Comparison of ENCODE assay signal across 8 cellular contexts in the genomic region with DNA sequence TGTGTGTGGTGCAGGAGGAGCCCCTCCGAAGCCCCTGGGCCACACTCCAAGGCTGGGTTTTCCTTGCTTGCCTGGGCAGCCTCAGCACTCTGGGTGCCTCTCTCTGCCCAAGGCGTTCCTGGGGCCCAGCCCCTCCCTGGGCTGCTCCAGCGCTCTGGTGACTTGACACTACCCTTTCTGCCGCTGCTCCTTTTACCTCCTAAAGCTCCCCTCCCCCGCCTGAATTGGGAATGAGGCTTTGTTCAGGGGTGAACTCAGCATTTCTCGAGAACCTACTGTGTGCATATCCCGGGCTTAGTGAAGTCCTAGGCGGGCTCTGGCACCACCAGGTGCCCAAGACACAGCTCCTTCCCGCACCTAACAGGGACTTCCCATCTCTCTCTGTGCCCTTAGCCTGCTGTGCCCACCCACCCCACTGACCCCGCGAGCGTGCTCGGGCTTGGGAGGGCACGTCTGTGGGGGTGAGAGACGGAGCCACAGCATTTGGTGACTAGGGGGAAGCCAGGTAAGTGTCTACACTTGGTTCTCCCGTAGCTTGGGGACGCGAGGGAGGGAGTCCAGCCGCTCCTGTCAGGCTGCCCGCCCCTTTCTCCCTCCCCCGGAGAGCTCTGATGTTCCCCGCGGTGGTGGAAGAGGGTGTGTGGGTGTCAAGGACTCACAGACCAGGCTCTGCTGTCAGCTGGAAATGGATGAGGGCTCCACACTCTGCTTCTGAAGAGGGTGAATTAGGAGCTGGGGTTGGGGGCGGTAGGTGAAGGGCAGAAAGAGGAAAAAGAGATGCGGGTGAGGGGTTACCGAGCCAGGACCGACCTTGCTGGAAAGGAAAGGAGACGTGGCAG. TPM values are rescaled to one million over a fixed set of nuclear protein-coding genes. Genes with fewer than 3 reads are reported as not detected.
DNase-seq lines count a peak whose midpoint lies in the region; ATAC-seq, FAIRE-seq and TF ChIP-seq lines count a peak whose summit lies in the region.

No MANE protein-coding gene starts in this region.

- H3K27me3 ChIP-seq in astrocyte (ENCODE audit: insufficient read depth, low read length) = peaks cover 49% of the 10 kb centered on the region
- H3K27me3 ChIP-seq in gastrocnemius medialis = peaks cover 20 to 28% (median 24%) of the 10 kb centered on the region in 3 donors

- in situ Hi-C loops in gastrocnemius medialis (cut with MboI; ENCODE audit: low sequenced_read_pairs in 4 of 4) = no loop called here

- H3K4me1 ChIP-seq in astrocyte (ENCODE audit: insufficient read depth, low read length) (peaks cover 25% of the 10 kb centered on the region), gastrocnemius medialis (peaks cover 14 to 23% of the 10 kb centered on the region in 2 donors)

- peaks cover 15% of the 10 kb centered on the region for H3K36me3 Mint-ChIP-seq in T-helper 1 cell treated with Interleukin-12 subunit alpha and Interleukin-12 subunit beta and Interleukin-4 antibody, amounts not matched to agents 30 μg/mL and 1 μg/mL, for 36 hours (ENCODE audit: low read depth)
- H3K36me3 Mint-ChIP-seq in astrocyte (ENCODE audit: low read depth, unreplicated experiment) = peaks cover 3% of the 10 kb centered on the region

- H3K9me3 Mint-ChIP-seq in T-helper 1 cell treated with Interleukin-12 subunit alpha and Interleukin-12 subunit beta and Interleukin-4 antibody, amounts not matched to agents 30 μg/mL and 1 μg/mL, for 36 hours = no peaks in the 10 kb centered on the region
- H3K9me3 Mint-ChIP-seq in astrocyte (ENCODE audit: unreplicated experiment) = no peaks in the 10 kb centered on the region

- peaks cover 25% of the 10 kb centered on the region for H3K79me2 ChIP-seq in astrocyte (ENCODE audit: insufficient read depth, low read length)

- peaks cover 78% of the 10 kb centered on the region for H3K27me3 Mint-ChIP-seq in T-helper 1 cell treated with Interleukin-12 subunit alpha and Interleukin-12 subunit beta and Interleukin-4 antibody, amounts not matched to agents 30 μg/mL and 1 μg/mL, for 36 hours (ENCODE audit: low read depth)
- H3K27me3 Mint-ChIP-seq in astrocyte (ENCODE audit: low read depth, unreplicated experiment) = peaks cover 20% of the 10 kb centered on the region

- no peak for DNase-seq in T-helper 1 cell
- DNase-seq in NCI-H69 (lab: John Stamatoyannopoulos, UW) = peak; percentile 75
- no peak for DNase-seq in astrocyte (ENCODE audit: low read depth)
- DNase-seq in gastrocnemius medialis = no peak

- no peak for ATAC-seq in gastrocnemius medialis
- ATAC-seq in HG03159 (IDR thresholded peaks at IDR 0.05; ENCODE audit: unreplicated experiment) = no peak
- no peak for ATAC-seq in HG03469 (IDR thresholded peaks at IDR 0.05; ENCODE audit: unreplicated experiment)

- H3K9ac ChIP-seq in astrocyte (ENCODE audit: low read length) = peak overlapping the region; percentile 64

- no peak for FAIRE-seq in astrocyte (lab: Jason Lieb, UNC)

- H3K9me3 ChIP-seq in astrocyte (ENCODE audit: insufficient read depth, low read depth, low read length) (no peaks in the 10 kb centered on the region), gastrocnemius medialis (no peaks in the 10 kb centered on the region)

- peaks cover 25% of the 10 kb centered on the region for H4K20me1 ChIP-seq in astrocyte (ENCODE audit: insufficient read depth, low read length)

- H3K27ac Mint-ChIP-seq in T-helper 1 cell treated with Interleukin-12 subunit alpha and Interleukin-12 subunit beta and Interleukin-4 antibody, amounts not matched to agents 30 μg/mL and 1 μg/mL, for 36 hours = peak overlapping the region; percentile 81
- H3K27ac Mint-ChIP-seq in astrocyte (ENCODE audit: unreplicated experiment) = peak overlapping the region; percentile 96

- H3K4me3 ChIP-seq in astrocyte (ENCODE audit: insufficient read depth, low read depth, low read length) = peak overlapping the region; percentile 54
- peak overlapping the region; percentile 55 for H3K4me3 ChIP-seq in iPS-11a (ENCODE audit: low read depth, low read length)
- peak overlapping the region; percentile 68 to 77 (median 73) for H3K4me3 ChIP-seq in gastrocnemius medialis

- H2AFZ ChIP-seq in astrocyte (ENCODE audit: low read depth, low read length) = peak overlapping the region; percentile 85

- intact Hi-C loops in gastrocnemius medialis (cut with DNase I; ENCODE audit: low total_unique reads) = loop anchor here (2.0 to 10.0 kb wide), 4 partner anchors 31 to 125 kb away; a partner anchor contains a TSS

- no peak for TF ChIP-seq POLR2A in gastrocnemius medialis (IDR thresholded peaks at IDR 0.05)

- H3K36me3 ChIP-seq in astrocyte (ENCODE audit: insufficient read depth, low read length) (no peaks in the 10 kb centered on the region), gastrocnemius medialis (no peaks in the 10 kb centered on the region)

- H3K4me1 Mint-ChIP-seq in T-helper 1 cell treated with Interleukin-12 subunit alpha and Interleukin-12 subunit beta and Interleukin-4 antibody, amounts not matched to agents 30 μg/mL and 1 μg/mL, for 36 hours (ENCODE audit: low read depth) = peaks cover 29% of the 10 kb centered on the region
- H3K4me1 Mint-ChIP-seq in astrocyte (ENCODE audit: low read depth, unreplicated experiment) = peaks cover 34% of the 10 kb centered on the region

- H3K4me3 Mint-ChIP-seq in T-helper 1 cell treated with Interleukin-12 subunit alpha and Interleukin-12 subunit beta and Interleukin-4 antibody, amounts not matched to agents 30 μg/mL and 1 μg/mL, for 36 hours = peak overlapping the region; percentile 94
- peak overlapping the region; percentile 89 for H3K4me3 Mint-ChIP-seq in astrocyte (ENCODE audit: unreplicated experiment)

- H3K27ac ChIP-seq in astrocyte (ENCODE audit: low read depth, low read length) (no peak overlapping the region), gastrocnemius medialis (peak overlapping the region in 1 of 4 donors; percentile 76)

- no peak for TF ChIP-seq CTCF in astrocyte (IDR thresholded peaks at IDR 0.05; ENCODE audit: insufficient read depth, low read depth, low read length)
- TF ChIP-seq CTCF in gastrocnemius medialis (IDR thresholded peaks at IDR 0.05 in 4 of 5, conservative IDR thresholded peaks at IDR 0.05 in 1 of 5) = no peak

- peak overlapping the region; percentile 96 for H3K4me2 ChIP-seq in astrocyte (ENCODE audit: low read length)

RNA-seq across cellular contexts. Expression of a gene that starts 1.1 kb away (rescaled TPM):
- 30.4 and 32.2 TPM in 2 replicates for total RNA-seq in astrocyte
- total RNA-seq in gastrocnemius medialis = 10 to 100 TPM in 3 of 4 donors, 1 to 10 TPM in 1; 8.8 to 27.4 (median 13.5) TPM

RNA-seq across cellular contexts. Expression of a gene that starts 31.1 kb away (rescaled TPM):
- total RNA-seq in astrocyte (25.7 and 26.4 TPM in 2 replicates), gastrocnemius medialis (1 to 10 TPM; 3.0 to 5.2 (median 3.9) TPM)

RNA-seq across cellular contexts. Expression of a gene that starts 34.1 kb away (rescaled TPM):
- 53.6 and 55.1 TPM in 2 replicates for total RNA-seq in astrocyte
- total RNA-seq in gastrocnemius medialis = 10 to 100 TPM; 27.4 to 34.1 (median 29.1) TPM

RNA-seq across cellular contexts. Expression of a gene that starts 57.2 kb away (rescaled TPM):
- total RNA-seq in astrocyte (32.9 and 37.8 TPM in 2 replicates), gastrocnemius medialis (10 to 100 TPM; 10.8 to 30.9 (median 22.1) TPM)
